Comparison of ENCODE assay signal across 10 cellular contexts in the genomic region with DNA sequence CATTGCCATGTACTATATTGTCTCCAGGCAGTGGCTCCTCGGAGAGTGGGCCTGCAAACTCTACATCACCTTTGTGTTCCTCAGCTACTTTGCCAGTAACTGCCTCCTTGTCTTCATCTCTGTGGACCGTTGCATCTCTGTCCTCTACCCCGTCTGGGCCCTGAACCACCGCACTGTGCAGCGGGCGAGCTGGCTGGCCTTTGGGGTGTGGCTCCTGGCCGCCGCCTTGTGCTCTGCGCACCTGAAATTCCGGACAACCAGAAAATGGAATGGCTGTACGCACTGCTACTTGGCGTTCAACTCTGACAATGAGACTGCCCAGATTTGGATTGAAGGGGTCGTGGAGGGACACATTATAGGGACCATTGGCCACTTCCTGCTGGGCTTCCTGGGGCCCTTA. TPM values are rescaled to one million over a fixed set of nuclear protein-coding genes. Genes with fewer than 3 reads are reported as not detected.
"Had no signal": no experiment of that assay in that cellular context is flagged by ENCODE, and none has a peak within 500 bp of the region (broad histone marks: within the 10 kb centered on the region; RNA-seq: fewer than 3 reads in every experiment).

No MANE protein-coding gene starts in this region.

- H3K4me3 Mint-ChIP-seq: IgD-negative memory B cell had no signal

- H3K4me3 ChIP-seq: K562 had no signal

- H3K27ac ChIP-seq: HL-60 had no signal

- H3K27ac Mint-ChIP-seq: IgD-negative memory B cell had no signal

- FAIRE-seq: HepG2, HTR-8/SVneo, K562 had no signal

- DNase-seq: IMR-90, KBM-7, KG1 had no signal

- H3K4me1 Mint-ChIP-seq: IgD-negative memory B cell had no signal

- H3K36me3 Mint-ChIP-seq: IgD-negative memory B cell had no signal

- ATAC-seq: HepG2, K562 had no signal

RNA-seq across cellular contexts. Expression of a gene that starts 0.6 kb away (rescaled TPM):
- total RNA-seq: HepG2, HT-29, HT1080, IMR-90, K562 had no signal
- polyA plus RNA-seq: HepG2, IgD-negative memory B cell, IMR-90, K562 had no signal

RNA-seq across cellular contexts. Expression of a gene that starts 19.3 kb away (rescaled TPM):
- total RNA-seq: HepG2, HT-29, HT1080, IMR-90, K562 had no signal
- polyA plus RNA-seq: IgD-negative memory B cell, IMR-90, K562 had no signal

RNA-seq across cellular contexts. Expression of a gene that starts 47.7 kb away (rescaled TPM):
- total RNA-seq: HepG2 had no signal
- polyA plus RNA-seq: HepG2 had no signal

RNA-seq across cellular contexts. Expression of a gene that starts 51.3 kb away (rescaled TPM):
- total RNA-seq: HepG2, HT-29 had no signal
- polyA plus RNA-seq: HepG2, IgD-negative memory B cell had no signal

RNA-seq across cellular contexts. Expression of a gene that starts 52.7 kb away (rescaled TPM):
- total RNA-seq: HepG2, HT1080, IMR-90 had no signal
- polyA plus RNA-seq: HepG2, IMR-90 had no signal
